Comparison of ENCODE assay signal across 1 cellular context in the genomic region with DNA sequence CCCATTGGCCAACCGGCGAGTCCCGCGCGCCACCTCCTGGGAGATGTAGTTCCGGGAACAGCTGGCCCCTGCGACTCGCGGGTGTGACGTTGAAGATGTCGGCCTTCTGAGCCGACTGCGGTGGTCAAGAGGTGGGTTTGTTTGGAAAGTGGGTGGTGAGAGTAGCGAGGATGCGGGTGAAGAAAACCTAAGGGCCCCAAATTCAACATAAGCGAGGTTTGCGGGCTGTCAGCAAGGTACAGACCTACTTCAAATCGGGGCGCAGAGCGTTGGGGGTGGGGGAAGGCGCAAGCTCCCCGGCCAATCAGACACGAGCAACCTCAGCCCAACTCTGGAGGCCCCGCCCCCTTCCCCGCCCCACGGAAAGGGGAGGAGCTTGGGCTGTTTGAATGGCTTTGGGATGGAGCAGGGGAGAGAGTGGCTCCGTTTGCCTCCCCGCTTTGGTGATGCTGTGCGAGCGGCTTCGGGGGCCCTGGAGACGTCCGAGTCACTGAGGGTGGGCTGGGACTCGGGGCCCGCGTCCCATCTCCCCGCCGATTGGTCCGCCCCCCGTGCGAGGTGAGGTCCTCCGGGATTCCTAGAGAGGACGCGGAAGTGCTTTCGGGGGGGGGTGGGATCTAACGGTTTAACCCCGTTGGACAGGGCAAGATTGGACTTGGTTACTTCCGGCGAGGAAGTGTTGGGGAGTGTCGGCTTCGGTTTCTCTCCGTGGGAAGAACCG.
TF ChIP-seq lines count a peak whose summit lies in the region.

Gene ZKSCAN5, plus strand, starts transcription at position 60 of the 721 bp plus-strand sequence. CDS start 1,383 bp downstream, outside the sequence.

TF ChIP-seq in K562, 482 proteins besides CTCF, POLR2A, EP300 and RAD21 (continued from another document and continues in another):
- TF ChIP-seq, protein P1, sequence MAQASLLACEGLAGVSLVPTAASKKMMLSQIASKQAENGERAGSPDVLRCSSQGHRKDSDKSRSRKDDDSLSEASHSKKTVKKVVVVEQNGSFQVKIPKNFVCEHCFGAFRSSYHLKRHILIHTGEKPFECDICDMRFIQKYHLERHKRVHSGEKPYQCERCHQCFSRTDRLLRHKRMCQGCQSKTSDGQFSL (CRISPR knock-in tag; IDR thresholded peaks at IDR 0.05), result peak; percentile 99
- TF ChIP-seq, protein P1 (tag; IDR thresholded peaks at IDR 0.05), result peak in 1 of 2 experiments; percentile 95; a peak in 2 of 4 replicates
- no peak for TF ChIP-seq SRSF7 (optimal IDR thresholded peaks at IDR 0.05; ENCODE audit: low read depth, low read length)
- TF ChIP-seq FOXJ3 (CRISPR knock-in tag; IDR thresholded peaks at IDR 0.05), result no peak
- no peak for TF ChIP-seq BCL6 (CRISPR knock-in tag; IDR thresholded peaks at IDR 0.05)
- no peak for TF ChIP-seq NFATC3 (IDR thresholded peaks at IDR 0.05)
- TF ChIP-seq TCFL5 (CRISPR knock-in tag; conservative IDR thresholded peaks at IDR 0.05), result no peak
- TF ChIP-seq TAF15 (IDR thresholded peaks at IDR 0.05; ENCODE audit: low read depth, low read length), result no peak
- peak in 2 of 3 experiments; percentile 27 to 81; a peak in 2 of 6 replicates for TF ChIP-seq ZBTB11 (CRISPR knock-in tag; IDR thresholded peaks at IDR 0.05)
- peak; percentile 93 for TF ChIP-seq EP400 (IDR thresholded peaks at IDR 0.05)
- TF ChIP-seq HMGN3 (IDR thresholded peaks at IDR 0.05; ENCODE audit: borderline replicate concordance, extremely low read depth, insufficient read length, low read depth, low read length), result peak; percentile 87
- 0 out of 2 replicates have a peak, but pooled peaks have one; percentile 9 for TF ChIP-seq MTA2 (IDR thresholded peaks at IDR 0.05; ENCODE audit: low read depth)
- no peak for TF ChIP-seq MBD1 (CRISPR knock-in tag; IDR thresholded peaks at IDR 0.05)
- no peak for TF ChIP-seq FUS (optimal IDR thresholded peaks at IDR 0.05; ENCODE audit: low read depth, low read length)
- TF ChIP-seq NONO (IDR thresholded peaks at IDR 0.05; ENCODE audit: low read depth in 2 of 2, low read length in 1 of 2), result no peak; a peak in 1 of 4 replicates
- no peak for TF ChIP-seq HNRNPUL1 (IDR thresholded peaks at IDR 0.05; ENCODE audit: low read length)
- no peak for TF ChIP-seq EHMT2 (IDR thresholded peaks at IDR 0.05)
- TF ChIP-seq CAMTA2 (CRISPR knock-in tag; conservative IDR thresholded peaks at IDR 0.05), result no peak
- no peak for TF ChIP-seq CHCHD3 (CRISPR knock-in tag; IDR thresholded peaks at IDR 0.05)
- peak; percentile 98 for TF ChIP-seq POLR2AphosphoS5 (IDR thresholded peaks at IDR 0.05; ENCODE audit: control insufficient read depth, insufficient read depth, low read depth, low read length)
- TF ChIP-seq BRD9 (IDR thresholded peaks at IDR 0.05; ENCODE audit: low read depth, partially characterized antibody), result no peak
- TF ChIP-seq, protein P2, sequence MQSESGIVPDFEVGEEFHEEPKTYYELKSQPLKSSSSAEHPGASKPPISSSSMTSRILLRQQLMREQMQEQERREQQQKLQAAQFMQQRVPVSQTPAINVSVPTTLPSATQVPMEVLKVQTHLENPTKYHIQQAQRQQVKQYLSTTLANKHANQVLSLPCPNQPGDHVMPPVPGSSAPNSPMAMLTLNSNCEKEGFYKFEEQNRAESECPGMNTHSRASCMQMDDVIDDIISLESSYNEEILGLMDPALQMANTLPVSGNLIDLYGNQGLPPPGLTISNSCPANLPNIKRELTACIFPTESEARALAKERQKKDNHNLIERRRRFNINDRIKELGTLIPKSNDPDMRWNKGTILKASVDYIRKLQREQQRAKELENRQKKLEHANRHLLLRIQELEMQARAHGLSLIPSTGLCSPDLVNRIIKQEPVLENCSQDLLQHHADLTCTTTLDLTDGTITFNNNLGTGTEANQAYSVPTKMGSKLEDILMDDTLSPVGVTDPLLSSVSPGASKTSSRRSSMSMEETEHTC (IDR thresholded peaks at IDR 0.05), result no peak
- TF ChIP-seq ETV6 (IDR thresholded peaks at IDR 0.05; ENCODE audit: borderline replicate concordance in 1 of 2, low read depth in 2 of 2, low read length in 1 of 2), result peak; percentile 72 to 84; a peak in 3 of 4 replicates
- no peak for TF ChIP-seq ETV6 (CRISPR knock-in tag; IDR thresholded peaks at IDR 0.05; ENCODE audit: borderline replicate concordance)
- TF ChIP-seq RBM25 (IDR thresholded peaks at IDR 0.05; ENCODE audit: low read depth, low read length, severe bottlenecking), result peak; percentile 61
- TF ChIP-seq ZC3H8 (IDR thresholded peaks at IDR 0.05), result 0 out of 2 replicates have a peak, but pooled peaks have one; percentile 72
- TF ChIP-seq ZNF316 (IDR thresholded peaks at IDR 0.05), result no peak
- peak; percentile 18; the same call in 1 of the 2 replicates for TF ChIP-seq EGR1 (conservative IDR thresholded peaks at IDR 0.05)
- TF ChIP-seq, protein P3, sequence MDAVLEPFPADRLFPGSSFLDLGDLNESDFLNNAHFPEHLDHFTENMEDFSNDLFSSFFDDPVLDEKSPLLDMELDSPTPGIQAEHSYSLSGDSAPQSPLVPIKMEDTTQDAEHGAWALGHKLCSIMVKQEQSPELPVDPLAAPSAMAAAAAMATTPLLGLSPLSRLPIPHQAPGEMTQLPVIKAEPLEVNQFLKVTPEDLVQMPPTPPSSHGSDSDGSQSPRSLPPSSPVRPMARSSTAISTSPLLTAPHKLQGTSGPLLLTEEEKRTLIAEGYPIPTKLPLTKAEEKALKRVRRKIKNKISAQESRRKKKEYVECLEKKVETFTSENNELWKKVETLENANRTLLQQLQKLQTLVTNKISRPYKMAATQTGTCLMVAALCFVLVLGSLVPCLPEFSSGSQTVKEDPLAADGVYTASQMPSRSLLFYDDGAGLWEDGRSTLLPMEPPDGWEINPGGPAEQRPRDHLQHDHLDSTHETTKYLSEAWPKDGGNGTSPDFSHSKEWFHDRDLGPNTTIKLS (IDR thresholded peaks at IDR 0.05; ENCODE audit: borderline replicate concordance, low read depth), result peak; percentile 94; the same call in 1 of the 2 replicates
- TF ChIP-seq ZNF407 (IDR thresholded peaks at IDR 0.05; ENCODE audit: low read depth), result no peak
- no peak for TF ChIP-seq KLF1 (tag; IDR thresholded peaks at IDR 0.05)
- no peak for TF ChIP-seq MEF2D (tag; conservative IDR thresholded peaks at IDR 0.05; ENCODE audit: low read depth)
- no peak for TF ChIP-seq ZNF140 (CRISPR knock-in tag; IDR thresholded peaks at IDR 0.05)
- peak; percentile 8 for TF ChIP-seq CTCFL (IDR thresholded peaks at IDR 0.05; ENCODE audit: borderline replicate concordance, insufficient read depth, low read depth, low read length, poor library complexity, severe bottlenecking)
- TF ChIP-seq SAFB2 (IDR thresholded peaks at IDR 0.05; ENCODE audit: borderline replicate concordance, low read depth, low read length, severe bottlenecking), result no peak
- TF ChIP-seq POLR2G (IDR thresholded peaks at IDR 0.05; ENCODE audit: low read depth, low read length), result peak; percentile 86
